ENCODE assay signal across 15 cellular contexts in genomic region chr4:147901886-147902285, GRCh38.
DNase-seq lines count a peak whose midpoint lies in the region; ATAC-seq and TF ChIP-seq lines count a peak whose summit lies in the region.
"Had no signal": no experiment of that assay in that cellular context is flagged by ENCODE, and none has a peak within 500 bp of the region (broad histone marks: within the 10 kb centered on the region; RNA-seq: fewer than 3 reads in every experiment).

No MANE protein-coding gene starts in this region.

- peaks cover 4% of the 10 kb centered on the region for H3K9me3 Mint-ChIP-seq in chondrocyte (ENCODE audit: low read depth)

- peaks cover 31% of the 10 kb centered on the region for H3K4me1 Mint-ChIP-seq in chondrocyte (ENCODE audit: low read depth)
- H3K4me1 Mint-ChIP-seq: CD8-positive, alpha-beta memory T cell; GM23338 had no signal

- ATAC-seq in GM21367 (IDR thresholded peaks at IDR 0.05; ENCODE audit: unreplicated experiment), result no peak
- no peak for ATAC-seq in GM19455 (IDR thresholded peaks at IDR 0.05; ENCODE audit: unreplicated experiment)
- ATAC-seq: A549, GM23338 had no signal

- no peak overlapping the region for H3K9ac ChIP-seq in GM23248
- no peak overlapping the region for H3K9ac ChIP-seq in skeletal muscle satellite cell (ENCODE audit: low read depth, low read length)
- H3K9ac ChIP-seq: BLaER1 had no signal

- H3K4me1 ChIP-seq in GM23248 (ENCODE audit: insufficient read depth) (peaks cover 23% of the 10 kb centered on the region), skeletal muscle satellite cell (ENCODE audit: control insufficient read depth, insufficient read depth, low read length) (peaks cover 29% of the 10 kb centered on the region)
- H3K4me1 ChIP-seq: A549, BLaER1, Caco-2 had no signal

- H3K4me2 ChIP-seq in GM23248 (ENCODE audit: unreplicated experiment) (no peak overlapping the region), skeletal muscle satellite cell (ENCODE audit: low read length) (peak overlapping the region; percentile 41)
- H3K4me2 ChIP-seq: A549, BLaER1, GM23338 had no signal

- no peak overlapping the region for H3K27ac ChIP-seq in GM23248
- H3K27ac ChIP-seq: A549, BLaER1 had no signal

- H3K9me3 ChIP-seq in GM23248 (ENCODE audit: low read depth) (no peaks in the 10 kb centered on the region), skeletal muscle satellite cell (replicated peaks; ENCODE audit: low read length) (no peaks in the 10 kb centered on the region)
- H3K9me3 ChIP-seq: A549, Caco-2 had no signal

- no peaks in the 10 kb centered on the region for H3K27me3 ChIP-seq in GM23248 (replicated peaks; ENCODE audit: insufficient read depth)
- H3K27me3 ChIP-seq in skeletal muscle satellite cell (ENCODE audit: control insufficient read depth, insufficient read depth, low read length), result no peaks in the 10 kb centered on the region
- H3K27me3 ChIP-seq: BLaER1 had no signal

- H3K27ac Mint-ChIP-seq in chondrocyte (ENCODE audit: unreplicated experiment), result peak overlapping the region; percentile 25
- H3K27ac Mint-ChIP-seq: CD8-positive, alpha-beta memory T cell; GM23338 had no signal

- H2AFZ ChIP-seq in GM23248, result no peak overlapping the region
- H2AFZ ChIP-seq: GM23338 had no signal

- H3K36me3 Mint-ChIP-seq in chondrocyte (ENCODE audit: low read depth), result peaks cover 31% of the 10 kb centered on the region

- no peaks in the 10 kb centered on the region for H3K27me3 Mint-ChIP-seq in chondrocyte (ENCODE audit: low read depth)
- H3K27me3 Mint-ChIP-seq: CD8-positive, alpha-beta memory T cell had no signal

- H3K36me3 ChIP-seq in GM23248 (ENCODE audit: low read depth), result peaks cover 3% of the 10 kb centered on the region; the same call in 1 of the 2 replicates
- peaks cover 13% of the 10 kb centered on the region for H3K36me3 ChIP-seq in skeletal muscle satellite cell (ENCODE audit: insufficient read depth, low read length)

- no peak overlapping the region for H3K4me3 Mint-ChIP-seq in chondrocyte (ENCODE audit: unreplicated experiment)
- H3K4me3 Mint-ChIP-seq: CD8-positive, alpha-beta memory T cell; GM23338 had no signal

- TF ChIP-seq CTCF in chondrocyte (IDR thresholded peaks at IDR 0.05) (no peak), fibroblast of the aortic adventitia (IDR thresholded peaks at IDR 0.05; ENCODE audit: insufficient read depth, low read length) (no peak)

- 97 to 98% methylated on average over 2 of the region's 2 CpGs for WGBS in GM23248 (ENCODE audit: low coverage in 1 of 2, low lambda C conversion rate in 2 of 2, missing lambda C conversion rate in 2 of 2), 2 experiments

- H4K20me1 ChIP-seq in GM23248 (ENCODE audit: insufficient read depth), result no peaks in the 10 kb centered on the region
- H4K20me1 ChIP-seq: BLaER1 had no signal

- H3K9me2 ChIP-seq in GM23248 (ENCODE audit: insufficient read depth), result no peaks in the 10 kb centered on the region

- peaks cover 13% of the 10 kb centered on the region; the same call in 1 of the 2 replicates for H3K79me2 ChIP-seq in GM23248 (ENCODE audit: insufficient read depth)

- peaks cover 12% of the 10 kb centered on the region for H3F3A ChIP-seq in GM23248 (ENCODE audit: insufficient read depth)

- DNase-seq in GM23248 (peak; percentile 9), chondrocyte (ENCODE audit: low spot score) (no peak), fibroblast of the aortic adventitia (ENCODE audit: low read depth) (peak; percentile 8), HPDE6-E6E7 (ENCODE audit: extremely low spot score) (no peak), nucleus accumbens (lab: John Stamatoyannopoulos, UW) (no peak)
- DNase-seq: Caco-2; CD8-positive, alpha-beta memory T cell; DMS53; H7 had no signal

- in situ Hi-C loops in GM23248 (cut with MboI), result no loop called here

- H3K4me3 ChIP-seq in GM23248, result no peak overlapping the region
- no peak overlapping the region for H3K4me3 ChIP-seq in fibroblast of the aortic adventitia (ENCODE audit: low read depth, low read length)
- no peak overlapping the region for H3K4me3 ChIP-seq in skeletal muscle satellite cell (ENCODE audit: low read length)
- H3K4me3 ChIP-seq: A549, BLaER1, GM23338 had no signal

Comparison
In these comparisons a context has a peak if more than half of its experiments do, and no peak if none do; other contexts are left out.
1. DNase-seq: peak in GM23248 (single experiment) and fibroblast of the aortic adventitia (single experiment); none in chondrocyte (single experiment), HPDE6-E6E7 (single experiment) and nucleus accumbens (0 of 56).